9 cellular contexts compared by ENCODE assay signal in genomic region chr15:40894689-40895308, GRCh38. TPM values are rescaled to one million over a fixed set of nuclear protein-coding genes. Genes with fewer than 3 reads are reported as not detected.
DNase-seq lines count a peak whose midpoint lies in the region; ATAC-seq and TF ChIP-seq lines count a peak whose summit lies in the region.
"Had no signal": no experiment of that assay in that cellular context is flagged by ENCODE, and none has a peak within 500 bp of the region (broad histone marks: within the 10 kb centered on the region; RNA-seq: fewer than 3 reads in every experiment).

No MANE protein-coding gene starts in this region.

- H3K27me3 Mint-ChIP-seq in activated naive CD8-positive, alpha-beta T cell, result no peaks in the 10 kb centered on the region
- peaks cover 3% of the 10 kb centered on the region for H3K27me3 Mint-ChIP-seq in progenitor cell of endocrine pancreas

- ATAC-seq in GM18505 (IDR thresholded peaks at IDR 0.05; ENCODE audit: unreplicated experiment), result peak; percentile 31
- ATAC-seq in HG03439 (IDR thresholded peaks at IDR 0.05; ENCODE audit: unreplicated experiment), result no peak

- H3K27ac ChIP-seq in cardiac muscle cell, result peak overlapping the region; percentile 95

- TF ChIP-seq CTCF in AG09309 (IDR thresholded peaks at IDR 0.05; ENCODE audit: control insufficient read depth, insufficient read depth, low read depth, low read length, missing control alignments) (peak; percentile 71), cardiac muscle cell (IDR thresholded peaks at IDR 0.05; ENCODE audit: low read depth, low read length) (peak; percentile 62), progenitor cell of endocrine pancreas (IDR thresholded peaks at IDR 0.05; ENCODE audit: unreplicated experiment) (peak; percentile 64)

- TF ChIP-seq POLR2A in GM18505 (IDR thresholded peaks at IDR 0.05; ENCODE audit: borderline replicate concordance, extremely low read depth, insufficient read depth, insufficient read length), result no peak

- no peaks in the 10 kb centered on the region for H3K9me3 Mint-ChIP-seq in activated naive CD8-positive, alpha-beta T cell (ENCODE audit: low read depth)
- H3K9me3 Mint-ChIP-seq in progenitor cell of endocrine pancreas (ENCODE audit: low read depth), result no peaks in the 10 kb centered on the region

- peak overlapping the region; percentile 58 for H3K4me3 ChIP-seq in AG09309 (ENCODE audit: control insufficient read depth, low read depth, low read length)
- peak overlapping the region; percentile 69 for H3K4me3 ChIP-seq in cardiac muscle cell

- H3K36me3 Mint-ChIP-seq in activated naive CD8-positive, alpha-beta T cell, result peaks cover 2% of the 10 kb centered on the region
- peaks cover 11% of the 10 kb centered on the region for H3K36me3 Mint-ChIP-seq in progenitor cell of endocrine pancreas (ENCODE audit: insufficient read depth)

- H3K9me3 ChIP-seq in cardiac muscle cell (ENCODE audit: low read depth), result no peaks in the 10 kb centered on the region

- H3K4me1 ChIP-seq in cardiac muscle cell (ENCODE audit: low read depth), result no peaks in the 10 kb centered on the region

- H3K27ac Mint-ChIP-seq in activated naive CD8-positive, alpha-beta T cell, result peak overlapping the region; percentile 86
- peak overlapping the region; percentile 98 for H3K27ac Mint-ChIP-seq in progenitor cell of endocrine pancreas

- H3K4me3 Mint-ChIP-seq in activated naive CD8-positive, alpha-beta T cell, result peak overlapping the region; percentile 99
- peak overlapping the region; percentile 99 for H3K4me3 Mint-ChIP-seq in progenitor cell of endocrine pancreas (ENCODE audit: low read depth)

- H3K36me3 ChIP-seq in cardiac muscle cell, result peaks cover 9% of the 10 kb centered on the region

- DNase-seq in AG09309 (ENCODE audit: low read depth) (no peak), HS-27A (ENCODE audit: low read depth) (peak; percentile 58), SK-N-DZ (ENCODE audit: low spot score) (peak; percentile 72), cardiac muscle cell (ENCODE audit: low read depth in 1 of 2, low spot score in 1 of 2) (peak; percentile 74 to 76), progenitor cell of endocrine pancreas (ENCODE audit: low spot score, unreplicated experiment) (peak; percentile 44)

- peaks cover 37% of the 10 kb centered on the region for H3K4me1 Mint-ChIP-seq in activated naive CD8-positive, alpha-beta T cell (ENCODE audit: low read depth)
- peaks cover 11% of the 10 kb centered on the region for H3K4me1 Mint-ChIP-seq in progenitor cell of endocrine pancreas (ENCODE audit: low read depth)

- peaks cover 10% of the 10 kb centered on the region for H3K27me3 ChIP-seq in cardiac muscle cell

RNA-seq across cellular contexts. Expression of gene VPS18, which starts 0.5 kb away (rescaled TPM):
- 15.3 and 18.0 TPM in 2 replicates for polyA plus RNA-seq in SK-N-DZ (2014; cell fraction: cytosol; rRNA removed)
- polyA plus RNA-seq in SK-N-DZ (2014; cell fraction: nucleus; rRNA removed), result 7.2 and 8.3 TPM in 2 replicates
- total RNA-seq in cardiac muscle cell, result 34.1 and 35.8 TPM in 2 replicates
- polyA plus RNA-seq in cardiac muscle cell, result 20.5 and 28.7 TPM in 2 replicates
- 27.4 and 28.9 TPM in 2 replicates for total RNA-seq in progenitor cell of endocrine pancreas

RNA-seq across cellular contexts. Expression of gene RHOV, which starts 20.8 kb away (rescaled TPM):
- polyA plus RNA-seq in SK-N-DZ (2014; cell fraction: cytosol; rRNA removed), result 0.29 and 1.1 TPM in 2 replicates
- polyA plus RNA-seq in SK-N-DZ (2014; cell fraction: nucleus; rRNA removed), result 0.10 and 0.52 TPM in 2 replicates
- total RNA-seq in cardiac muscle cell (0.35 and 1.2 TPM in 2 replicates), progenitor cell of endocrine pancreas (4.4 and 5.1 TPM in 2 replicates)
- polyA plus RNA-seq in cardiac muscle cell, result 0.84 and 1.5 TPM in 2 replicates

RNA-seq across cellular contexts. Expression of gene DLL4, which starts 34.3 kb away (rescaled TPM):
- polyA plus RNA-seq in SK-N-DZ (2014; cell fraction: cytosol; rRNA removed), result 1.4 and 1.5 TPM in 2 replicates
- 0.93 and 1.6 TPM in 2 replicates for polyA plus RNA-seq in SK-N-DZ (2014; cell fraction: nucleus; rRNA removed)
- 0.11 and 0.71 TPM in 2 replicates for total RNA-seq in cardiac muscle cell
- 0.42 TPM in 1 of 2 replicates, not detected in the other for polyA plus RNA-seq in cardiac muscle cell
- 6.2 and 6.5 TPM in 2 replicates for total RNA-seq in progenitor cell of endocrine pancreas
- total RNA-seq: T-helper 2 cell treated with Interferon-gamma antibody and Interleukin-4, amounts not matched to agents 100 ng/mL and 5 ng/mL, for 36 hours had no signal

RNA-seq across cellular contexts. Expression of gene SPINT1, which starts 51.0 kb away (rescaled TPM):
- 0.23 and 0.52 TPM in 2 replicates for polyA plus RNA-seq in SK-N-DZ (2014; cell fraction: cytosol; rRNA removed)
- polyA plus RNA-seq in SK-N-DZ (2014; cell fraction: nucleus; rRNA removed), result 0.20 and 0.52 TPM in 2 replicates
- total RNA-seq in cardiac muscle cell (4.0 and 9.5 TPM in 2 replicates), progenitor cell of endocrine pancreas (213 and 217 TPM in 2 replicates)
- polyA plus RNA-seq in cardiac muscle cell, result 5.3 TPM in 2 replicates

RNA-seq across cellular contexts. Expression of gene CHAC1, which starts 58.5 kb away (rescaled TPM):
- 8.0 and 8.1 TPM in 2 replicates for polyA plus RNA-seq in SK-N-DZ (2014; cell fraction: cytosol; rRNA removed)
- polyA plus RNA-seq in SK-N-DZ (2014; cell fraction: nucleus; rRNA removed), result 6.2 and 7.3 TPM in 2 replicates
- total RNA-seq in cardiac muscle cell (6.0 and 8.0 TPM in 2 replicates), progenitor cell of endocrine pancreas (14.4 and 18.1 TPM in 2 replicates)
- 3.1 and 5.0 TPM in 2 replicates for polyA plus RNA-seq in cardiac muscle cell
